Comparison of ENCODE assay signal across 8 cellular contexts in genomic region chr4:102760645-102761477, GRCh38. TPM values are rescaled to one million over a fixed set of nuclear protein-coding genes. Genes with fewer than 3 reads are reported as not detected.
DNase-seq lines count a peak whose midpoint lies in the region; ATAC-seq, FAIRE-seq and TF ChIP-seq lines count a peak whose summit lies in the region.

Gene MANBA (minus strand): TSS chr4:102760968. CDS start chr4:102760894, 74 bp downstream.

- H3K27me3 ChIP-seq in BJ (ENCODE audit: control insufficient read depth, insufficient read depth, low read length), result no peaks in the 10 kb centered on the region

- H3K27me3 Mint-ChIP-seq in activated CD4-positive, alpha-beta T cell treated with anti-CD3 and anti-CD28 coated beads for 36 hours, result peaks cover 1% of the 10 kb centered on the region

- peak within 1 kb of the TSS; percentile 89 for H3K27ac Mint-ChIP-seq in activated CD4-positive, alpha-beta T cell treated with anti-CD3 and anti-CD28 coated beads for 36 hours

- H3K4me3 ChIP-seq in BJ (ENCODE audit: low read depth, low read length), result peak within 1 kb of the TSS; percentile 78

- CTCF ChIA-PET in BJ (lab: Yijun Ruan, JAX), result interaction anchor here (0.8 to 0.9 kb wide), 2 partner anchors 51 to 67 kb away, joined by 3 read pairs; no protein-coding TSS in a partner anchor
- CTCF ChIA-PET in activated CD4-positive, alpha-beta T cell treated with anti-CD3 and anti-CD28 coated beads for 36 hours (lab: Charles Lee), result interaction anchor here (0.6 to 1.7 kb wide), 5 partner anchors 9 to 339 kb away, joined by 3 to 6 read pairs (median 3); partner anchors contain the start of gene BDH2

- TF ChIP-seq CTCF in BJ (IDR thresholded peaks at IDR 0.05; ENCODE audit: insufficient read depth, low read depth, low read length), result no peak

- POLR2A ChIA-PET in BJ (lab: Charles Lee), result no interaction called here
- POLR2A ChIA-PET in activated CD4-positive, alpha-beta T cell treated with anti-CD3 and anti-CD28 coated beads for 36 hours (lab: Charles Lee), result interaction anchor here (0.6 to 1.9 kb wide), 8 partner anchors 43 to 130 kb away, joined by 3 to 15 read pairs (median 4); partner anchors contain the start of genes CISD2 and UBE2D3

- no peaks in the 10 kb centered on the region for H3K36me3 ChIP-seq in BJ (ENCODE audit: control insufficient read depth, insufficient read depth, low read length)

- H3K4me3 Mint-ChIP-seq in activated CD4-positive, alpha-beta T cell treated with anti-CD3 and anti-CD28 coated beads for 36 hours, result peak within 1 kb of the TSS; percentile 90

- peaks cover 3% of the 10 kb centered on the region for H3K36me3 Mint-ChIP-seq in activated CD4-positive, alpha-beta T cell treated with anti-CD3 and anti-CD28 coated beads for 36 hours (ENCODE audit: low read depth)

- peaks cover 25% of the 10 kb centered on the region for H3K4me1 Mint-ChIP-seq in activated CD4-positive, alpha-beta T cell treated with anti-CD3 and anti-CD28 coated beads for 36 hours

- peak; percentile 95 for ATAC-seq in HG03439 (IDR thresholded peaks at IDR 0.05; ENCODE audit: unreplicated experiment)
- peak; percentile 93 for ATAC-seq in activated CD4-positive, alpha-beta T cell treated with anti-CD3 and anti-CD28 coated beads for 36 hours

- H3K9me3 Mint-ChIP-seq in activated CD4-positive, alpha-beta T cell treated with anti-CD3 and anti-CD28 coated beads for 36 hours (ENCODE audit: low read depth), result no peaks in the 10 kb centered on the region

- DNase-seq in BJ (ENCODE audit: low read depth) (no peak), GM19239 (ENCODE audit: insufficient read length, low spot score) (peak; percentile 88), NCI-H524 treated with DMSO at 0.1 percent for 48 hours (lab: John Stamatoyannopoulos, UW) (peak; percentile 15), left kidney (ENCODE audit: low read depth, low spot score) (peak; percentile 94)
- peak; percentile 93 for DNase-seq in activated CD4-positive, alpha-beta T cell treated with anti-CD3 and anti-CD28 coated beads for 36 hours
- DNase-seq in stimulated activated CD4-positive, alpha-beta T cell treated with anti-CD3 and anti-CD28 coated beads, Interleukin-1b, Interleukin-23, amount 100 ng/mL, for 48 hours, result peak; percentile 83

- FAIRE-seq in GM19239 (lab: Jason Lieb, UNC), result peak; percentile 81

- peak within 1 kb of the TSS; percentile 41 for H3K27ac ChIP-seq in cingulate gyrus (ENCODE audit: low read depth, low read length)

- intact Hi-C loops in activated CD4-positive, alpha-beta T cell treated with anti-CD3 and anti-CD28 coated beads for 36 hours (cut with DNase I, micrococcal nuclease), result loop anchor here (1.0 to 5.0 kb wide), 11 partner anchors 26 to 329 kb away; partner anchors contain the start of genes CISD2 (in 2 of the 2), SLC9B1 (in 1 of the 2), SLC9B2 (in 1 of the 2) and UBE2D3 (in 1 of the 2)

RNA-seq across cellular contexts. Expression of gene MANBA, which starts in this region (rescaled TPM):
- 6.3 and 8.6 TPM in 2 replicates for polyA plus RNA-seq in BJ (2011; rRNA removed)
- 5.7 and 6.9 TPM in 2 replicates for polyA minus RNA-seq in BJ (2011; rRNA and poly(A)+ RNA removed)
- 10 to 100 TPM; 12.0 to 13.3 TPM for total RNA-seq in activated CD4-positive, alpha-beta T cell treated with anti-CD3 and anti-CD28 coated beads for 36 hours
